Comparison of ENCODE assay signal across 17 cellular contexts in the genomic region with DNA sequence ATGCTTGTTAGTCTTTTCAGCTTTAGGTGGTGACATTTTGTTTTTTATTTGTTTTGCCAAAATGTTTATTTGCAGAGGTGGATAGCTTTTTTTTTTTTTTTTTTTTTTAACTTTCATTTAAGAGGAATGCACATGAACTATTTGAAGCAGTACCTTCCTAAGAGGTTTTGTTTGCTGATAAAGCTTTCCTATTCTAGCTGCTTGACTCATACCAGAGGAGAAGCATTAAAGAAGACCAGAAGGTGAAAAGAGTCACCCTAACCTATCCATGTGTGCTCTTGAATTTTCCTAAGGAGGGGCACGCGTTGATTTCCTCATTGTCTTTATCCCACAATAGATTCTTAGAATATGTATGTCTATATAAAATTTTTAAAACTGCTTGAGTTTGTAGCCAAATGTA. TPM values are rescaled to one million over a fixed set of nuclear protein-coding genes. Genes with fewer than 3 reads are reported as not detected.
A peak's percentile ranks its signal among the peaks of the same experiment; 100 is the strongest.
DNase-seq lines count a peak whose midpoint lies in the region; ATAC-seq, FAIRE-seq and TF ChIP-seq lines count a peak whose summit lies in the region.
"Had no signal": no experiment of that assay in that cellular context is flagged by ENCODE, and none has a peak within 500 bp of the region (broad histone marks: within the 10 kb centered on the region; RNA-seq: fewer than 3 reads in every experiment).

No MANE protein-coding gene starts in this region.

- H2AFZ ChIP-seq in keratinocyte (ENCODE audit: control insufficient read depth, low read length): no peak overlapping the region

- no peaks in the 10 kb centered on the region for H3K9me3 Mint-ChIP-seq in activated T-cell treated with anti-CD3 and anti-CD28 coated beads, Interleukin-2, amount 50 U/mL, for 24 hours
- H3K9me3 Mint-ChIP-seq in activated naive CD8-positive, alpha-beta T cell treated with anti-CD3 and anti-CD28 coated beads, Interleukin-2, amount 50 U/mL, for 24 hours: no peaks in the 10 kb centered on the region
- no peaks in the 10 kb centered on the region for H3K9me3 Mint-ChIP-seq in type B pancreatic cell
- H3K9me3 Mint-ChIP-seq: nephron progenitor cell had no signal

- DNase-seq in activated T-cell treated with anti-CD3 and anti-CD28 coated beads, Interleukin-2, amount 50 U/mL, for 24 hours: no peak
- no peak for DNase-seq in activated T-cell treated with anti-CD3 and anti-CD28 coated beads for 4 hours
- no peak for DNase-seq in activated naive CD8-positive, alpha-beta T cell treated with anti-CD3 and anti-CD28 coated beads, Interleukin-2, amount 50 U/mL, for 24 hours
- no peak for DNase-seq in keratinocyte (ENCODE audit: low read depth, low spot score)
- no peak for DNase-seq in type B pancreatic cell (ENCODE audit: extremely low spot score, unreplicated experiment)
- DNase-seq in HCEC 1CT: no peak
- no peak for DNase-seq in DMS79 (lab: John Stamatoyannopoulos, UW)
- DNase-seq: activated CD4-positive, alpha-beta T cell treated with anti-CD3 and anti-CD28 coated beads, Interleukin-2, amount 50 U/mL, for 1 hour; activated naive CD4-positive, alpha-beta T cell treated with Interleukin-2 at 50 U/mL for 16 hours; dermis blood vessel endothelial cell; DMS 273 treated with DMSO at 0.1 percent for 48 hours; foreskin fibroblast; NCI-H1105 treated with DMSO at 0.1 percent for 48 hours; NCI-H345; nephron progenitor cell; spleen had no signal

- peak overlapping the region; percentile 76 for H3K27ac ChIP-seq in keratinocyte (ENCODE audit: control insufficient read depth, insufficient read depth, low read length)
- H3K27ac ChIP-seq: spleen had no signal

- dilution Hi-C loops in keratinocyte (cut with MboI; ENCODE audit: extremely low pct_ligation_motif_present, low sequenced_read_pairs): no loop called here

- peak overlapping the region; percentile 3 for H3K4me3 Mint-ChIP-seq in activated T-cell treated with anti-CD3 and anti-CD28 coated beads, Interleukin-2, amount 50 U/mL, for 24 hours
- H3K4me3 Mint-ChIP-seq in activated naive CD8-positive, alpha-beta T cell treated with anti-CD3 and anti-CD28 coated beads, Interleukin-2, amount 50 U/mL, for 24 hours: no peak overlapping the region
- no peak overlapping the region for H3K4me3 Mint-ChIP-seq in type B pancreatic cell
- H3K4me3 Mint-ChIP-seq: nephron progenitor cell had no signal

- H3K9me3 ChIP-seq in keratinocyte (ENCODE audit: control insufficient read depth, low read depth, low read length): no peaks in the 10 kb centered on the region
- H3K9me3 ChIP-seq: spleen had no signal

- H3K27me3 Mint-ChIP-seq in activated T-cell treated with anti-CD3 and anti-CD28 coated beads, Interleukin-2, amount 50 U/mL, for 24 hours: no peaks in the 10 kb centered on the region
- no peaks in the 10 kb centered on the region for H3K27me3 Mint-ChIP-seq in activated naive CD8-positive, alpha-beta T cell treated with anti-CD3 and anti-CD28 coated beads, Interleukin-2, amount 50 U/mL, for 24 hours
- no peaks in the 10 kb centered on the region for H3K27me3 Mint-ChIP-seq in type B pancreatic cell

- H3K4me1 Mint-ChIP-seq in activated T-cell treated with anti-CD3 and anti-CD28 coated beads, Interleukin-2, amount 50 U/mL, for 24 hours (ENCODE audit: low read depth): peaks cover 90% of the 10 kb centered on the region
- H3K4me1 Mint-ChIP-seq in activated naive CD8-positive, alpha-beta T cell treated with anti-CD3 and anti-CD28 coated beads, Interleukin-2, amount 50 U/mL, for 24 hours: peaks cover 90% of the 10 kb centered on the region
- peaks cover 58% of the 10 kb centered on the region for H3K4me1 Mint-ChIP-seq in type B pancreatic cell (ENCODE audit: unreplicated experiment)

- peaks cover 6% of the 10 kb centered on the region for H3K9me1 ChIP-seq in keratinocyte (ENCODE audit: control insufficient read depth, extremely low read depth, insufficient read depth, low read length)

- H3K36me3 Mint-ChIP-seq in activated T-cell treated with anti-CD3 and anti-CD28 coated beads, Interleukin-2, amount 50 U/mL, for 24 hours (ENCODE audit: low read depth): peaks cover 70% of the 10 kb centered on the region
- peaks cover 29% of the 10 kb centered on the region for H3K36me3 Mint-ChIP-seq in activated naive CD8-positive, alpha-beta T cell treated with anti-CD3 and anti-CD28 coated beads, Interleukin-2, amount 50 U/mL, for 24 hours (ENCODE audit: low read depth)
- H3K36me3 Mint-ChIP-seq in type B pancreatic cell: peaks cover 10% of the 10 kb centered on the region

- peaks cover 15% of the 10 kb centered on the region for H4K20me1 ChIP-seq in keratinocyte (ENCODE audit: control insufficient read depth, extremely low read depth, insufficient read depth, low read length)

- H3K36me3 ChIP-seq in keratinocyte (ENCODE audit: control insufficient read depth in 2 of 2, extremely low read depth in 1 of 2, insufficient read depth in 2 of 2, low read length in 2 of 2): peaks cover 7 to 8% of the 10 kb centered on the region in 2 experiments

- no peaks in the 10 kb centered on the region for H3K27me3 ChIP-seq in keratinocyte (ENCODE audit: control insufficient read depth, extremely low read depth, insufficient read depth, low read length)
- H3K27me3 ChIP-seq: spleen had no signal

- no peak overlapping the region for H3K4me3 ChIP-seq in keratinocyte (ENCODE audit: control insufficient read depth in 2 of 3, extremely low read depth in 1 of 3, insufficient read depth in 2 of 3, low read depth in 1 of 3, low read length in 3 of 3)
- H3K4me3 ChIP-seq: spleen had no signal

- H3K79me2 ChIP-seq in keratinocyte (ENCODE audit: control insufficient read depth, insufficient read depth, low read length): peaks cover 95% of the 10 kb centered on the region

- TF ChIP-seq CTCF in keratinocyte (optimal IDR thresholded peaks at IDR 0.05 in 1 of 3, IDR thresholded peaks at IDR 0.05 in 1 of 3, conservative IDR thresholded peaks at IDR 0.05 in 1 of 3; ENCODE audit: extremely low read depth in 1 of 3, insufficient read depth in 2 of 3, low read length in 3 of 3) (no peak), type B pancreatic cell (conservative IDR thresholded peaks at IDR 0.05) (no peak)

- no peak for ATAC-seq in activated naive CD8-positive, alpha-beta T cell treated with anti-CD3 and anti-CD28 coated beads, Interleukin-2, amount 50 U/mL, for 24 hours
- no peak for ATAC-seq in HG02840 (IDR thresholded peaks at IDR 0.05; ENCODE audit: low FRiP score, unreplicated experiment)

- H3K4me1 ChIP-seq in keratinocyte (ENCODE audit: control insufficient read depth, extremely low read depth, insufficient read depth, low read length): peaks cover 48% of the 10 kb centered on the region

- peak overlapping the region; percentile 94 for H3K4me2 ChIP-seq in keratinocyte (ENCODE audit: control insufficient read depth, extremely low read depth, insufficient read depth, low read depth, low read length)

- FAIRE-seq in keratinocyte (lab: Jason Lieb, UNC): no peak

- peak overlapping the region; percentile 22 for H3K27ac Mint-ChIP-seq in activated T-cell treated with anti-CD3 and anti-CD28 coated beads, Interleukin-2, amount 50 U/mL, for 24 hours
- H3K27ac Mint-ChIP-seq in activated naive CD8-positive, alpha-beta T cell treated with anti-CD3 and anti-CD28 coated beads, Interleukin-2, amount 50 U/mL, for 24 hours: peak overlapping the region; percentile 72
- peak overlapping the region; percentile 79 for H3K27ac Mint-ChIP-seq in type B pancreatic cell
- H3K27ac Mint-ChIP-seq: nephron progenitor cell had no signal

- H3K9ac ChIP-seq in keratinocyte (ENCODE audit: control insufficient read depth, extremely low read depth, insufficient read depth, low read length): no peak overlapping the region

RNA-seq across cellular contexts. Expression of a gene that starts 57.7 kb away (rescaled TPM):
- polyA plus RNA-seq in keratinocyte: 10.8 to 14.2 TPM (median 13.8 TPM) in 3 replicates
- 25.2 TPM for polyA plus RNA-seq in keratinocyte (2011; ENCODE audit: low read depth)
- 9.4 and 12.4 TPM in 2 replicates for polyA plus RNA-seq in keratinocyte (2011; cell fraction: cytosol; rRNA removed)
- polyA plus RNA-seq in keratinocyte (2011; cell fraction: nucleus; rRNA removed): 36.0 and 40.0 TPM in 2 replicates
- 14.2 and 17.1 TPM in 2 replicates for polyA plus RNA-seq in keratinocyte (2012; ENCODE audit: low replicate concordance)
- polyA minus RNA-seq in keratinocyte: 12.5 to 22.8 TPM (median 18.3 TPM) in 3 replicates
- 10.6 TPM for polyA minus RNA-seq in keratinocyte (2011; cell fraction: cytosol; rRNA and poly(A)+ RNA removed)
- 15.7 and 34.1 TPM in 2 replicates for polyA minus RNA-seq in keratinocyte (2011; cell fraction: nucleus; rRNA and poly(A)+ RNA removed)
- 41.4 and 44.6 TPM in 2 replicates for total RNA-seq in type B pancreatic cell (ENCODE audit: low replicate concordance)

Comparison
In these comparisons a context has a peak if more than half of its experiments do, and no peak if none do; other contexts are left out.
1. H3K27ac Mint-ChIP-seq: peak in every context shown above with its lines; median percentile 79 in type B pancreatic cell; 72 in activated naive CD8-positive, alpha-beta T cell treated with anti-CD3 and anti-CD28 coated beads, Interleukin-2, amount 50 U/mL, for 24 hours; 22 in activated T-cell treated with anti-CD3 and anti-CD28 coated beads, Interleukin-2, amount 50 U/mL, for 24 hours.